6 cellular contexts compared by ENCODE assay signal in genomic region chr19:14023404-14024235, GRCh38. TPM values are rescaled to one million over a fixed set of nuclear protein-coding genes. Genes with fewer than 3 reads are reported as not detected.
DNase-seq lines count a peak whose midpoint lies in the region; ATAC-seq and TF ChIP-seq lines count a peak whose summit lies in the region.

No MANE protein-coding gene starts in this region.

- TF ChIP-seq POLR2A in gastroesophageal sphincter (IDR thresholded peaks at IDR 0.05) = no peak

- no peak overlapping the region for H3K27ac ChIP-seq in gastroesophageal sphincter

- H3K9me3 Mint-ChIP-seq in activated T-helper 1 cell treated with anti-CD3 and anti-CD28 coated beads, Interleukin-12 subunit alpha, Interleukin-12 subunit beta, Interleukin-2, Interleukin-4 antibody, amounts not matched to agents 30 ng/mL and 10 ng/mL and 1 ng/mL, durations not matched to agents 14 hours and 24 hours and 36 hours = no peaks in the 10 kb centered on the region

- no peaks in the 10 kb centered on the region for H3K4me1 ChIP-seq in gastroesophageal sphincter

- TF ChIP-seq EP300 in gastroesophageal sphincter (IDR thresholded peaks at IDR 0.05) = no peak

- no peaks in the 10 kb centered on the region for H3K36me3 ChIP-seq in gastroesophageal sphincter

- in situ Hi-C loops in GM13977 (cut with MboI; ENCODE audit: low pct_unique_long_range_greater_than_20kb, low sequenced_read_pairs, unreplicated experiment) = no loop called here

- no peak overlapping the region for H3K27ac Mint-ChIP-seq in activated T-helper 1 cell treated with anti-CD3 and anti-CD28 coated beads, Interleukin-12 subunit alpha, Interleukin-12 subunit beta, Interleukin-2, Interleukin-4 antibody, amounts not matched to agents 30 ng/mL and 10 ng/mL and 1 ng/mL, durations not matched to agents 14 hours and 24 hours and 36 hours

- H3K27me3 ChIP-seq in gastroesophageal sphincter = peaks cover 11% of the 10 kb centered on the region

- no peak overlapping the region for H3K4me3 Mint-ChIP-seq in activated T-helper 1 cell treated with anti-CD3 and anti-CD28 coated beads, Interleukin-12 subunit alpha, Interleukin-12 subunit beta, Interleukin-2, Interleukin-4 antibody, amounts not matched to agents 30 ng/mL and 10 ng/mL and 1 ng/mL, durations not matched to agents 14 hours and 24 hours and 36 hours

- H3K27me3 Mint-ChIP-seq in activated T-helper 1 cell treated with anti-CD3 and anti-CD28 coated beads, Interleukin-12 subunit alpha, Interleukin-12 subunit beta, Interleukin-2, Interleukin-4 antibody, amounts not matched to agents 30 ng/mL and 10 ng/mL and 1 ng/mL, durations not matched to agents 14 hours and 24 hours and 36 hours (ENCODE audit: insufficient read depth) = peaks cover 5% of the 10 kb centered on the region

- ATAC-seq in gastroesophageal sphincter = peak; percentile 72
- no peak for ATAC-seq in HG02678 (IDR thresholded peaks at IDR 0.05; ENCODE audit: unreplicated experiment)

- DNase-seq in GM13977 (ENCODE audit: low spot score) = no peak
- DNase-seq in OCI-M2 (lab: John Stamatoyannopoulos, UW; ENCODE audit: unreplicated experiment) = peak; percentile 58
- DNase-seq in NCI-H128 (lab: John Stamatoyannopoulos, UW; ENCODE audit: unreplicated experiment) = no peak
- DNase-seq in activated T-helper 1 cell treated with anti-CD3 and anti-CD28 coated beads, Interleukin-12 subunit alpha, Interleukin-12 subunit beta, Interleukin-2, Interleukin-4 antibody, amounts not matched to agents 30 ng/mL and 10 ng/mL and 1 ng/mL, durations not matched to agents 14 hours and 24 hours and 36 hours (ENCODE audit: low spot score) = no peak

- no peak overlapping the region for H3K4me3 ChIP-seq in gastroesophageal sphincter

- WGBS in gastroesophageal sphincter (ENCODE audit: low coverage in 1 of 2), 2 donors = 27 to 53% methylated on average over 3 to 9 of the region's 9 CpGs

- TF ChIP-seq CTCF in GM13977 (IDR thresholded peaks at IDR 0.05; ENCODE audit: extremely low read depth, insufficient read depth, missing control alignments) = peak; percentile 41
- peak in 1 of 4 experiments; percentile 26 for TF ChIP-seq CTCF in gastroesophageal sphincter (IDR thresholded peaks at IDR 0.05)

- peaks cover 5% of the 10 kb centered on the region for H3K4me1 Mint-ChIP-seq in activated T-helper 1 cell treated with anti-CD3 and anti-CD28 coated beads, Interleukin-12 subunit alpha, Interleukin-12 subunit beta, Interleukin-2, Interleukin-4 antibody, amounts not matched to agents 30 ng/mL and 10 ng/mL and 1 ng/mL, durations not matched to agents 14 hours and 24 hours and 36 hours (ENCODE audit: low read depth)

- H3K36me3 Mint-ChIP-seq in activated T-helper 1 cell treated with anti-CD3 and anti-CD28 coated beads, Interleukin-12 subunit alpha, Interleukin-12 subunit beta, Interleukin-2, Interleukin-4 antibody, amounts not matched to agents 30 ng/mL and 10 ng/mL and 1 ng/mL, durations not matched to agents 14 hours and 24 hours and 36 hours (ENCODE audit: low read depth) = no peaks in the 10 kb centered on the region

- intact Hi-C loops in activated T-helper 1 cell treated with anti-CD3 and anti-CD28 coated beads, Interleukin-12 subunit alpha, Interleukin-12 subunit beta, Interleukin-2, Interleukin-4 antibody, amounts not matched to agents 30 ng/mL and 10 ng/mL and 1 ng/mL, durations not matched to agents 14 hours and 24 hours and 36 hours (cut with micrococcal nuclease) = no loop called here

- H3K9me3 ChIP-seq in gastroesophageal sphincter = no peaks in the 10 kb centered on the region

RNA-seq across cellular contexts. Expression of gene RLN3, which starts 4.3 kb away (rescaled TPM):
- total RNA-seq in gastroesophageal sphincter = not detected
- total RNA-seq in activated T-helper 1 cell treated with anti-CD3 and anti-CD28 coated beads, Interleukin-12 subunit alpha, Interleukin-12 subunit beta, Interleukin-2, Interleukin-4 antibody, amounts not matched to agents 30 ng/mL and 10 ng/mL and 1 ng/mL, durations not matched to agents 14 hours and 24 hours and 36 hours = not detected in 2 replicates

RNA-seq across cellular contexts. Expression of gene IL27RA, which starts 7.9 kb away (rescaled TPM):
- total RNA-seq in gastroesophageal sphincter = 1 to 10 TPM; 1.1 to 5.4 (median 3.1) TPM
- total RNA-seq in activated T-helper 1 cell treated with anti-CD3 and anti-CD28 coated beads, Interleukin-12 subunit alpha, Interleukin-12 subunit beta, Interleukin-2, Interleukin-4 antibody, amounts not matched to agents 30 ng/mL and 10 ng/mL and 1 ng/mL, durations not matched to agents 14 hours and 24 hours and 36 hours = 82.5 and 84.9 TPM in 2 replicates

RNA-seq across cellular contexts. Expression of gene RFX1, which starts 17.5 kb away (rescaled TPM):
- 1 to 10 TPM; 2.0 to 5.9 (median 3.9) TPM for total RNA-seq in gastroesophageal sphincter
- total RNA-seq in activated T-helper 1 cell treated with anti-CD3 and anti-CD28 coated beads, Interleukin-12 subunit alpha, Interleukin-12 subunit beta, Interleukin-2, Interleukin-4 antibody, amounts not matched to agents 30 ng/mL and 10 ng/mL and 1 ng/mL, durations not matched to agents 14 hours and 24 hours and 36 hours = 16.0 and 17.0 TPM in 2 replicates

RNA-seq across cellular contexts. Expression of gene PALM3, which starts 38.3 kb away (rescaled TPM):
- total RNA-seq in gastroesophageal sphincter = not detected
- total RNA-seq in activated T-helper 1 cell treated with anti-CD3 and anti-CD28 coated beads, Interleukin-12 subunit alpha, Interleukin-12 subunit beta, Interleukin-2, Interleukin-4 antibody, amounts not matched to agents 30 ng/mL and 10 ng/mL and 1 ng/mL, durations not matched to agents 14 hours and 24 hours and 36 hours = 0.65 TPM in 1 of 2 replicates, not detected in the other

RNA-seq across cellular contexts. Expression of gene MISP3, which starts 49.0 kb away (rescaled TPM):
- 1 to 10 TPM; 2.7 to 9.5 (median 5.6) TPM for total RNA-seq in gastroesophageal sphincter
- total RNA-seq in activated T-helper 1 cell treated with anti-CD3 and anti-CD28 coated beads, Interleukin-12 subunit alpha, Interleukin-12 subunit beta, Interleukin-2, Interleukin-4 antibody, amounts not matched to agents 30 ng/mL and 10 ng/mL and 1 ng/mL, durations not matched to agents 14 hours and 24 hours and 36 hours = 2.3 TPM in 2 replicates

Comparison
In these comparisons a context has a peak if more than half of its experiments do, and no peak if none do; other contexts are left out.
1. RNA of gene IL27RA, which starts 7.9 kb away (total RNA-seq): 82.5 to 84.9 TPM in activated T-helper 1 cell treated with anti-CD3 and anti-CD28 coated beads, Interleukin-12 subunit alpha, Interleukin-12 subunit beta, Interleukin-2, Interleukin-4 antibody, amounts not matched to agents 30 ng/mL and 10 ng/mL and 1 ng/mL, durations not matched to agents 14 hours and 24 hours and 36 hours; 1.1 to 5.4 TPM in gastroesophageal sphincter; every median in the first group is over 10 times any median in the second.